ENCODE assay signal across 1 cellular context in the genomic region with DNA sequence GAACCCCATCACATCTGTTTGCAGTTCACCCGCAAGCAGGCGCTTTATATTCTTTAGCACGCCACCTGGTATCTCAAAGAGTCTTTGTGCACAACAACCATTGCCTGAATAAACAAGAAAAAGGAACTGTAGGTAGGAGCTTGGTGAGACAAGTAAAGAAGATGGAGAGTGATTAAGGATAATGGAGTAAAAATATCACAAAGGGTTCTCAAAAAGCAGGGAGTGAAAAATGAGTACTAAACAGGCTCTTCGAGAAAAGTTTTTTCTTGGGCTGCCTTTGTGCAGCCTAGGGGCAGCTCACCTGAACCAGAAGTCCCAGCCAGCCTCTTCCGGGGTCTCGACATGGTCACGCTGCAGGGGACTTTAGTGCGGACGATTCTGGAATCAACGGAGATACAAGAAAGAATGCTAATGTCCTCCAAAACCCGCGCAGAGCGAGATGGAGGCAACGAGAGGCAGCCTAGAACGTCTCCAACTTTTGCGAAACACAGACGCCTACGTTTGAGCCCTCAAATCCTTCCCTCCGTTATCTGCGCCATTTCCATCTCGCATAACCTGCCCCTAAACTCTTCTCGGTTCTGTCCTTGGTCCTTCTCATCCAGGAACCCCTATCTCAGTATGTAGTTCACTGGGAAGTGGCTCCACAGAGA.
TF ChIP-seq lines count a peak whose summit lies in the region.

No MANE protein-coding gene starts in this region.

TF ChIP-seq in K562, 482 proteins besides CTCF, POLR2A, EP300 and RAD21 (continues in another document):
- TF ChIP-seq HNRNPUL1 (IDR thresholded peaks at IDR 0.05; ENCODE audit: low read length) (no peak), NR4A1 (CRISPR knock-in tag; IDR thresholded peaks at IDR 0.05) (no peak), NR4A1 (tag; IDR thresholded peaks at IDR 0.05) (no peak), GABPB1 (CRISPR knock-in tag; IDR thresholded peaks at IDR 0.05) (no peak), KLF13 (tag; IDR thresholded peaks at IDR 0.05; ENCODE audit: borderline replicate concordance, low read depth) (no peak), PHF20 (IDR thresholded peaks at IDR 0.05; ENCODE audit: partially characterized antibody) (no peak), HNRNPK (IDR thresholded peaks at IDR 0.05; ENCODE audit: low read depth, low read length, poor library complexity, severe bottlenecking) (no peak), SP1 (CRISPR knock-in tag; IDR thresholded peaks at IDR 0.05) (no peak), ZNF79 (CRISPR knock-in tag; IDR thresholded peaks at IDR 0.05; ENCODE audit: low read depth) (no peak), ZNF764 (CRISPR knock-in tag; IDR thresholded peaks at IDR 0.05; ENCODE audit: low read depth) (no peak), SMARCA4 (IDR thresholded peaks at IDR 0.05) (peak; percentile 24; the same call in 1 of the 2 replicates), ZNF695 (CRISPR knock-in tag; IDR thresholded peaks at IDR 0.05) (no peak), DPF2 (IDR thresholded peaks at IDR 0.05) (peak; percentile 18; the same call in 1 of the 2 replicates), PTBP1 (IDR thresholded peaks at IDR 0.05; ENCODE audit: low read depth, low read length) (no peak), SETDB1 (IDR thresholded peaks at IDR 0.05; ENCODE audit: low read length) (no peak), ZC3H11A (IDR thresholded peaks at IDR 0.05; ENCODE audit: low read depth, low read length) (no peak), CCAR2 (IDR thresholded peaks at IDR 0.05; ENCODE audit: low read depth, low read length) (no peak), ETV5 (CRISPR knock-in tag; IDR thresholded peaks at IDR 0.05; ENCODE audit: low read depth) (0 out of 2 replicates have a peak, but pooled peaks have one; percentile 25), ZKSCAN3 (CRISPR knock-in tag; IDR thresholded peaks at IDR 0.05) (no peak), HDAC6 (IDR thresholded peaks at IDR 0.05; ENCODE audit: low read depth, low read length) (no peak), TCF3 (CRISPR knock-in tag; IDR thresholded peaks at IDR 0.05) (no peak), DMBX1 (CRISPR knock-in tag; IDR thresholded peaks at IDR 0.05; ENCODE audit: borderline replicate concordance) (no peak), ZNF589 (CRISPR knock-in tag; IDR thresholded peaks at IDR 0.05; ENCODE audit: low read depth) (no peak), CHD2 (IDR thresholded peaks at IDR 0.05; ENCODE audit: low read depth, low read length) (0 out of 2 replicates have a peak, but pooled peaks have one; percentile 33), ZNF785 (CRISPR knock-in tag; IDR thresholded peaks at IDR 0.05) (no peak), SPI1 (IDR thresholded peaks at IDR 0.05; ENCODE audit: borderline replicate concordance, low read depth, low read length) (no peak), ZNF133 (CRISPR knock-in tag; IDR thresholded peaks at IDR 0.05) (no peak), NCOA4 (IDR thresholded peaks at IDR 0.05; ENCODE audit: partially characterized antibody) (no peak), PHF21A (IDR thresholded peaks at IDR 0.05; ENCODE audit: borderline replicate concordance, low read depth) (no peak), ZNF77 (CRISPR knock-in tag; IDR thresholded peaks at IDR 0.05) (no peak), ZNF445 (CRISPR knock-in tag; IDR thresholded peaks at IDR 0.05; ENCODE audit: low read depth) (no peak), CEBPG (CRISPR knock-in tag; IDR thresholded peaks at IDR 0.05) (no peak), CEBPG (tag; conservative IDR thresholded peaks at IDR 0.05 in 1 of 2, IDR thresholded peaks at IDR 0.05 in 1 of 2) (peak in 1 of 2 experiments; percentile 9; a peak in 1 of 4 replicates), LCOR (CRISPR knock-in tag; IDR thresholded peaks at IDR 0.05) (0 out of 2 replicates have a peak, but pooled peaks have one; percentile 55), ZNF146 (CRISPR knock-in tag; IDR thresholded peaks at IDR 0.05; ENCODE audit: unreplicated experiment) (no peak), ZNF232 (CRISPR knock-in tag; IDR thresholded peaks at IDR 0.05) (no peak), YY1 (IDR thresholded peaks at IDR 0.05; ENCODE audit: borderline replicate concordance in 1 of 3, control insufficient read depth in 1 of 3, extremely low read depth in 1 of 3, insufficient read depth in 3 of 3, insufficient read length in 1 of 3, insufficient replicate concordance in 2 of 3, low read depth in 1 of 3, low read length in 2 of 3) (peak in 1 of 3 experiments; percentile 52), MTA1 (IDR thresholded peaks at IDR 0.05; ENCODE audit: borderline replicate concordance) (0 out of 2 replicates have a peak, but pooled peaks have one; percentile 12), SMARCA5 (IDR thresholded peaks at IDR 0.05) (no peak), SRSF3 (IDR thresholded peaks at IDR 0.05; ENCODE audit: insufficient read depth, low read length) (no peak), CC2D1A (IDR thresholded peaks at IDR 0.05) (no peak)
- TF ChIP-seq, protein P1, sequence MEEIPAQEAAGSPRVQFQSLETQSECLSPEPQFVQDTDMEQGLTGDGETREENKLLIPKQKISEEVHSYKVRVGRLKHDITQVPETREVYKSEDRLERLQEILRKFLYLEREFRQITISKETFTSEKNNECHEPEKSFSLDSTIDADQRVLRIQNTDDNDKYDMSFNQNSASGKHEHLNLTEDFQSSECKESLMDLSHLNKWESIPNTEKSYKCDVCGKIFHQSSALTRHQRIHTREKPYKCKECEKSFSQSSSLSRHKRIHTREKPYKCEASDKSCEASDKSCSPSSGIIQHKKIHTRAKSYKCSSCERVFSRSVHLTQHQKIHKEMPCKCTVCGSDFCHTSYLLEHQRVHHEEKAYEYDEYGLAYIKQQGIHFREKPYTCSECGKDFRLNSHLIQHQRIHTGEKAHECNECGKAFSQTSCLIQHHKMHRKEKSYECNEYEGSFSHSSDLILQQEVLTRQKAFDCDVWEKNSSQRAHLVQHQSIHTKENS (CRISPR knock-in tag; IDR thresholded peaks at IDR 0.05): no peak
- TF ChIP-seq, protein P2, sequence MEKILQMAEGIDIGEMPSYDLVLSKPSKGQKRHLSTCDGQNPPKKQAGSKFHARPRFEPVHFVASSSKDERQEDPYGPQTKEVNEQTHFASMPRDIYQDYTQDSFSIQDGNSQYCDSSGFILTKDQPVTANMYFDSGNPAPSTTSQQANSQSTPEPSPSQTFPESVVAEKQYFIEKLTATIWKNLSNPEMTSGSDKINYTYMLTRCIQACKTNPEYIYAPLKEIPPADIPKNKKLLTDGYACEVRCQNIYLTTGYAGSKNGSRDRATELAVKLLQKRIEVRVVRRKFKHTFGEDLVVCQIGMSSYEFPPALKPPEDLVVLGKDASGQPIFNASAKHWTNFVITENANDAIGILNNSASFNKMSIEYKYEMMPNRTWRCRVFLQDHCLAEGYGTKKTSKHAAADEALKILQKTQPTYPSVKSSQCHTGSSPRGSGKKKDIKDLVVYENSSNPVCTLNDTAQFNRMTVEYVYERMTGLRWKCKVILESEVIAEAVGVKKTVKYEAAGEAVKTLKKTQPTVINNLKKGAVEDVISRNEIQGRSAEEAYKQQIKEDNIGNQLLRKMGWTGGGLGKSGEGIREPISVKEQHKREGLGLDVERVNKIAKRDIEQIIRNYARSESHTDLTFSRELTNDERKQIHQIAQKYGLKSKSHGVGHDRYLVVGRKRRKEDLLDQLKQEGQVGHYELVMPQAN (IDR thresholded peaks at IDR 0.05; ENCODE audit: borderline replicate concordance): peak; percentile 38; the same call in 1 of the 2 replicates
- TF ChIP-seq, protein P3, sequence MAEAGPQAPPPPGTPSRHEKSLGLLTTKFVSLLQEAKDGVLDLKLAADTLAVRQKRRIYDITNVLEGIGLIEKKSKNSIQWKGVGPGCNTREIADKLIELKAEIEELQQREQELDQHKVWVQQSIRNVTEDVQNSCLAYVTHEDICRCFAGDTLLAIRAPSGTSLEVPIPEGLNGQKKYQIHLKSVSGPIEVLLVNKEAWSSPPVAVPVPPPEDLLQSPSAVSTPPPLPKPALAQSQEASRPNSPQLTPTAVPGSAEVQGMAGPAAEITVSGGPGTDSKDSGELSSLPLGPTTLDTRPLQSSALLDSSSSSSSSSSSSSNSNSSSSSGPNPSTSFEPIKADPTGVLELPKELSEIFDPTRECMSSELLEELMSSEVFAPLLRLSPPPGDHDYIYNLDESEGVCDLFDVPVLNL (CRISPR knock-in tag; IDR thresholded peaks at IDR 0.05; ENCODE audit: low read depth): no peak
- TF ChIP-seq, protein P4, sequence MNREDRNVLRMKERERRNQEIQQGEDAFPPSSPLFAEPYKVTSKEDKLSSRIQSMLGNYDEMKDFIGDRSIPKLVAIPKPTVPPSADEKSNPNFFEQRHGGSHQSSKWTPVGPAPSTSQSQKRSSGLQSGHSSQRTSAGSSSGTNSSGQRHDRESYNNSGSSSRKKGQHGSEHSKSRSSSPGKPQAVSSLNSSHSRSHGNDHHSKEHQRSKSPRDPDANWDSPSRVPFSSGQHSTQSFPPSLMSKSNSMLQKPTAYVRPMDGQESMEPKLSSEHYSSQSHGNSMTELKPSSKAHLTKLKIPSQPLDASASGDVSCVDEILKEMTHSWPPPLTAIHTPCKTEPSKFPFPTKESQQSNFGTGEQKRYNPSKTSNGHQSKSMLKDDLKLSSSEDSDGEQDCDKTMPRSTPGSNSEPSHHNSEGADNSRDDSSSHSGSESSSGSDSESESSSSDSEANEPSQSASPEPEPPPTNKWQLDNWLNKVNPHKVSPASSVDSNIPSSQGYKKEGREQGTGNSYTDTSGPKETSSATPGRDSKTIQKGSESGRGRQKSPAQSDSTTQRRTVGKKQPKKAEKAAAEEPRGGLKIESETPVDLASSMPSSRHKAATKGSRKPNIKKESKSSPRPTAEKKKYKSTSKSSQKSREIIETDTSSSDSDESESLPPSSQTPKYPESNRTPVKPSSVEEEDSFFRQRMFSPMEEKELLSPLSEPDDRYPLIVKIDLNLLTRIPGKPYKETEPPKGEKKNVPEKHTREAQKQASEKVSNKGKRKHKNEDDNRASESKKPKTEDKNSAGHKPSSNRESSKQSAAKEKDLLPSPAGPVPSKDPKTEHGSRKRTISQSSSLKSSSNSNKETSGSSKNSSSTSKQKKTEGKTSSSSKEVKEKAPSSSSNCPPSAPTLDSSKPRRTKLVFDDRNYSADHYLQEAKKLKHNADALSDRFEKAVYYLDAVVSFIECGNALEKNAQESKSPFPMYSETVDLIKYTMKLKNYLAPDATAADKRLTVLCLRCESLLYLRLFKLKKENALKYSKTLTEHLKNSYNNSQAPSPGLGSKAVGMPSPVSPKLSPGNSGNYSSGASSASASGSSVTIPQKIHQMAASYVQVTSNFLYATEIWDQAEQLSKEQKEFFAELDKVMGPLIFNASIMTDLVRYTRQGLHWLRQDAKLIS (CRISPR knock-in tag; IDR thresholded peaks at IDR 0.05): 0 out of 2 replicates have a peak, but pooled peaks have one; percentile 15
- TF ChIP-seq, protein P5, sequence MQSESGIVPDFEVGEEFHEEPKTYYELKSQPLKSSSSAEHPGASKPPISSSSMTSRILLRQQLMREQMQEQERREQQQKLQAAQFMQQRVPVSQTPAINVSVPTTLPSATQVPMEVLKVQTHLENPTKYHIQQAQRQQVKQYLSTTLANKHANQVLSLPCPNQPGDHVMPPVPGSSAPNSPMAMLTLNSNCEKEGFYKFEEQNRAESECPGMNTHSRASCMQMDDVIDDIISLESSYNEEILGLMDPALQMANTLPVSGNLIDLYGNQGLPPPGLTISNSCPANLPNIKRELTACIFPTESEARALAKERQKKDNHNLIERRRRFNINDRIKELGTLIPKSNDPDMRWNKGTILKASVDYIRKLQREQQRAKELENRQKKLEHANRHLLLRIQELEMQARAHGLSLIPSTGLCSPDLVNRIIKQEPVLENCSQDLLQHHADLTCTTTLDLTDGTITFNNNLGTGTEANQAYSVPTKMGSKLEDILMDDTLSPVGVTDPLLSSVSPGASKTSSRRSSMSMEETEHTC (IDR thresholded peaks at IDR 0.05): no peak
- TF ChIP-seq, protein P6, sequence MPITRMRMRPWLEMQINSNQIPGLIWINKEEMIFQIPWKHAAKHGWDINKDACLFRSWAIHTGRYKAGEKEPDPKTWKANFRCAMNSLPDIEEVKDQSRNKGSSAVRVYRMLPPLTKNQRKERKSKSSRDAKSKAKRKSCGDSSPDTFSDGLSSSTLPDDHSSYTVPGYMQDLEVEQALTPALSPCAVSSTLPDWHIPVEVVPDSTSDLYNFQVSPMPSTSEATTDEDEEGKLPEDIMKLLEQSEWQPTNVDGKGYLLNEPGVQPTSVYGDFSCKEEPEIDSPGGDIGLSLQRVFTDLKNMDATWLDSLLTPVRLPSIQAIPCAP (CRISPR knock-in tag; IDR thresholded peaks at IDR 0.05; ENCODE audit: borderline replicate concordance): no peak
- TF ChIP-seq, protein P7, sequence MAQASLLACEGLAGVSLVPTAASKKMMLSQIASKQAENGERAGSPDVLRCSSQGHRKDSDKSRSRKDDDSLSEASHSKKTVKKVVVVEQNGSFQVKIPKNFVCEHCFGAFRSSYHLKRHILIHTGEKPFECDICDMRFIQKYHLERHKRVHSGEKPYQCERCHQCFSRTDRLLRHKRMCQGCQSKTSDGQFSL (CRISPR knock-in tag; IDR thresholded peaks at IDR 0.05): no peak
- TF ChIP-seq, protein P7 (tag; IDR thresholded peaks at IDR 0.05): no peak
- TF ChIP-seq, protein P8, sequence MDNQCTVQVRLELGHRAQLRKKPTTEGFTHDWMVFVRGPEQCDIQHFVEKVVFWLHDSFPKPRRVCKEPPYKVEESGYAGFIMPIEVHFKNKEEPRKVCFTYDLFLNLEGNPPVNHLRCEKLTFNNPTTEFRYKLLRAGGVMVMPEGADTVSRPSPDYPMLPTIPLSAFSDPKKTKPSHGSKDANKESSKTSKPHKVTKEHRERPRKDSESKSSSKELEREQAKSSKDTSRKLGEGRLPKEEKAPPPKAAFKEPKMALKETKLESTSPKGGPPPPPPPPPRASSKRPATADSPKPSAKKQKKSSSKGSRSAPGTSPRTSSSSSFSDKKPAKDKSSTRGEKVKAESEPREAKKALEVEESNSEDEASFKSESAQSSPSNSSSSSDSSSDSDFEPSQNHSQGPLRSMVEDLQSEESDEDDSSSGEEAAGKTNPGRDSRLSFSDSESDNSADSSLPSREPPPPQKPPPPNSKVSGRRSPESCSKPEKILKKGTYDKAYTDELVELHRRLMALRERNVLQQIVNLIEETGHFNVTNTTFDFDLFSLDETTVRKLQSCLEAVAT (IDR thresholded peaks at IDR 0.05): no peak
- TF ChIP-seq, protein P9, sequence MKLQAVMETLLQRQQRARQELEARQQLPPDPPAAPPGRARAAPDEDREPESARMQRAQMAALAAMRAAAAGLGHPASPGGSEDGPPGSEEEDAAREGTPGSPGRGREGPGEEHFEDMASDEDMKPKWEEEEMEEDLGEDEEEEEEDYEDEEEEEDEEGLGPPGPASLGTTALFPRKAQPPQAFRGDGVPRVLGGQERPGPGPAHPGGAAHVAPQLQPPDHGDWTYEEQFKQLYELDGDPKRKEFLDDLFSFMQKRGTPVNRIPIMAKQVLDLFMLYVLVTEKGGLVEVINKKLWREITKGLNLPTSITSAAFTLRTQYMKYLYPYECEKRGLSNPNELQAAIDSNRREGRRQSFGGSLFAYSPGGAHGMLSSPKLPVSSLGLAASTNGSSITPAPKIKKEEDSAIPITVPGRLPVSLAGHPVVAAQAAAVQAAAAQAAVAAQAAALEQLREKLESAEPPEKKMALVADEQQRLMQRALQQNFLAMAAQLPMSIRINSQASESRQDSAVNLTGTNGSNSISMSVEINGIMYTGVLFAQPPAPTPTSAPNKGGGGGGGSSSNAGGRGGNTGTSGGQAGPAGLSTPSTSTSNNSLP (IDR thresholded peaks at IDR 0.05; ENCODE audit: borderline replicate concordance, low read depth, low read length): no peak
